Comparison of ENCODE assay signal across 36 cellular contexts in genomic region chr13:102359264-102359663, GRCh38. TPM values are rescaled to one million over a fixed set of nuclear protein-coding genes. Genes with fewer than 3 reads are reported as not detected.
DNase-seq lines count a peak whose midpoint lies in the region; ATAC-seq, FAIRE-seq and TF ChIP-seq lines count a peak whose summit lies in the region.
"Had no signal": no experiment of that assay in that cellular context is flagged by ENCODE, and none has a peak within 500 bp of the region (broad histone marks: within the 10 kb centered on the region; RNA-seq: fewer than 3 reads in every experiment).

No MANE protein-coding gene starts in this region.

- H3K79me2 ChIP-seq in HepG2 (ENCODE audit: insufficient read depth, low read length): no peaks in the 10 kb centered on the region

- no peak overlapping the region for H2BK5ac ChIP-seq in IMR-90 (ENCODE audit: low read depth, low read length, poor library complexity, severe bottlenecking)

- no peak overlapping the region for H3K9ac ChIP-seq in HepG2 (ENCODE audit: insufficient read depth, low read depth, low read length)
- no peak overlapping the region for H3K9ac ChIP-seq in IMR-90 (ENCODE audit: low read depth, low read length)
- H3K9ac ChIP-seq in endodermal cell (ENCODE audit: extremely low read depth, low read length, poor library complexity, severe bottlenecking): no peak overlapping the region
- H3K9ac ChIP-seq: BLaER1; BLaER1 treated with 17β-estradiol and CSF1 and Interleukin-3, amounts not matched to agents 10 nM and 100 nM had no signal

- H3K4me2 ChIP-seq in HepG2 (ENCODE audit: low read depth, low read length) (no peak overlapping the region), A549 (no peak overlapping the region), IMR-90 (ENCODE audit: low read depth, low read length) (no peak overlapping the region)
- H3K4me2 ChIP-seq: BLaER1; BLaER1 treated with 17β-estradiol and CSF1 and Interleukin-3, amounts not matched to agents 10 nM and 100 nM had no signal

- ATAC-seq in HepG2 (no peak), right lobe of liver (no peak), A549 (no peak), IMR-90 (ENCODE audit: low read depth) (no peak), T-helper 17 cell (no peak)
- ATAC-seq: CD8-positive, alpha-beta T cell had no signal

- H2AK5ac ChIP-seq in IMR-90 (ENCODE audit: low read depth, low read length): no peak overlapping the region

- H3K9me3 ChIP-seq in HepG2 (ENCODE audit: low read length) (no peaks in the 10 kb centered on the region), right lobe of liver (no peaks in the 10 kb centered on the region), A549 (no peaks in the 10 kb centered on the region), IMR-90 (ENCODE audit: control insufficient read depth, insufficient read depth, low read length) (no peaks in the 10 kb centered on the region), T-helper 17 cell (ENCODE audit: control insufficient read depth, low read length, poor library complexity, severe bottlenecking) (no peaks in the 10 kb centered on the region), endodermal cell (ENCODE audit: control insufficient read depth, low read length) (no peaks in the 10 kb centered on the region)
- H3K9me3 ChIP-seq: BE2C; BLaER1; BLaER1 treated with 17β-estradiol and CSF1 and Interleukin-3, amounts not matched to agents 10 nM and 100 nM; Caco-2 had no signal

- no peaks in the 10 kb centered on the region for H3K9me1 ChIP-seq in IMR-90 (ENCODE audit: insufficient read depth, low read length)

- H2AK9ac ChIP-seq in IMR-90 (replicated peaks; ENCODE audit: low read depth, low read length, poor library complexity): no peak overlapping the region

- H3K27ac Mint-ChIP-seq in T-helper 17 cell (peak overlapping the region; percentile 8), endodermal cell (no peak overlapping the region)
- H3K27ac Mint-ChIP-seq: B cell; CD14-positive monocyte; CD4-positive, alpha-beta memory T cell; CD4-positive, alpha-beta T cell; CD4-positive, CD25-positive, alpha-beta regulatory T cell; CD8-positive, alpha-beta memory T cell; CD8-positive, alpha-beta T cell had no signal

- no peak overlapping the region for H3K4ac ChIP-seq in IMR-90 (ENCODE audit: low read depth, low read length)

- TF ChIP-seq POLR2A in HepG2 (IDR thresholded peaks at IDR 0.05; ENCODE audit: insufficient read depth in 1 of 2, low read depth in 2 of 2, low read length in 2 of 2): no peak
- no peak for TF ChIP-seq POLR2A in right lobe of liver (IDR thresholded peaks at IDR 0.05)
- no peak for TF ChIP-seq POLR2A in A549 (IDR thresholded peaks at IDR 0.05; ENCODE audit: low read length)
- TF ChIP-seq POLR2A in IMR-90 (IDR thresholded peaks at IDR 0.05; ENCODE audit: low read depth, low read length): no peak

- no peak overlapping the region for H4K8ac ChIP-seq in IMR-90 (ENCODE audit: low read depth in 2 of 2, low read length in 2 of 2)

- H3K4me1 ChIP-seq in HepG2 (ENCODE audit: insufficient read depth, low read length) (no peaks in the 10 kb centered on the region), right lobe of liver (no peaks in the 10 kb centered on the region), A549 (no peaks in the 10 kb centered on the region), IMR-90 (ENCODE audit: control insufficient read depth, insufficient read depth, low read length) (no peaks in the 10 kb centered on the region), endodermal cell (ENCODE audit: control insufficient read depth, insufficient read depth, low read length) (peaks cover 8% of the 10 kb centered on the region)
- H3K4me1 ChIP-seq: BLaER1; BLaER1 treated with 17β-estradiol and CSF1 and Interleukin-3, amounts not matched to agents 10 nM and 100 nM; Caco-2 had no signal

- intact Hi-C loops in HepG2 (cut with micrococcal nuclease; ENCODE audit: unreplicated experiment) (no loop called here), right lobe of liver (cut with DNase I) (no loop called here), IMR-90 (cut with micrococcal nuclease) (no loop called here)

- H3K36me3 ChIP-seq in HepG2 (replicated peaks in 1 of 2; ENCODE audit: control insufficient read depth in 1 of 2, insufficient read depth in 2 of 2, low read length in 2 of 2): no peaks in the 10 kb centered on the region
- H3K36me3 ChIP-seq in right lobe of liver: no peaks in the 10 kb centered on the region
- H3K36me3 ChIP-seq in IMR-90 (ENCODE audit: control insufficient read depth, insufficient read depth, low read length): no peaks in the 10 kb centered on the region
- H3K36me3 ChIP-seq in endodermal cell (ENCODE audit: control insufficient read depth, insufficient read depth, low read length): no peaks in the 10 kb centered on the region
- H3K36me3 ChIP-seq: BE2C; BLaER1; BLaER1 treated with 17β-estradiol and CSF1 and Interleukin-3, amounts not matched to agents 10 nM and 100 nM had no signal

- no peaks in the 10 kb centered on the region for H4K20me1 ChIP-seq in HepG2 (ENCODE audit: insufficient read depth, low read length)
- no peaks in the 10 kb centered on the region for H4K20me1 ChIP-seq in IMR-90 (ENCODE audit: insufficient read depth, low read length)
- H4K20me1 ChIP-seq: BLaER1; BLaER1 treated with 17β-estradiol and CSF1 and Interleukin-3, amounts not matched to agents 10 nM and 100 nM had no signal

- TF ChIP-seq CTCF in HepG2 (CRISPR knock-in tag; IDR thresholded peaks at IDR 0.05) (no peak), right lobe of liver (IDR thresholded peaks at IDR 0.05) (no peak), A549 (IDR thresholded peaks at IDR 0.05) (no peak), IMR-90 (conservative IDR thresholded peaks at IDR 0.05; ENCODE audit: low read depth, low read length) (no peak), endodermal cell (conservative IDR thresholded peaks at IDR 0.05) (no peak)

- H3K23ac ChIP-seq in IMR-90 (ENCODE audit: low read depth, low read length): no peak overlapping the region

- H3K79me1 ChIP-seq in IMR-90 (ENCODE audit: low read depth in 1 of 2, low read length in 2 of 2): no peaks in the 10 kb centered on the region

- POLR2A ChIA-PET in HepG2 (lab: Yijun Ruan, JAX) (no interaction called here), A549 (lab: Yijun Ruan, JAX) (no interaction called here), IMR-90 (lab: Charles Lee; ENCODE audit: unreplicated experiment) (no interaction called here)

- 31% methylated on average over 2 of the region's 2 CpGs for WGBS in HepG2 (ENCODE audit: low lambda C conversion rate)
- WGBS in right lobe of liver (ENCODE audit: insufficient coverage, low coverage, low lambda C conversion rate, missing lambda C conversion rate): 89% methylated on average over 2 of the region's 2 CpGs
- 62% methylated on average over 2 of the region's 2 CpGs for WGBS in A549 (ENCODE audit: missing lambda C conversion rate)
- no CpG with 5 or more reads among the region's 2 CpGs for WGBS in IMR-90 (ENCODE audit: extremely low coverage in 2 of 2, insufficient read length in 1 of 2), 2 experiments
- 96% methylated on average over 2 of the region's 2 CpGs; no CpG with 5 or more reads in 1 of the 2 experiments for WGBS in endodermal cell (ENCODE audit: insufficient coverage in 1 of 2, insufficient read length in 1 of 2), 2 experiments

- no peaks in the 10 kb centered on the region for H3K9me3 Mint-ChIP-seq in endodermal cell
- H3K9me3 Mint-ChIP-seq: CD14-positive monocyte; CD4-positive, alpha-beta memory T cell; CD4-positive, alpha-beta T cell; CD4-positive, CD25-positive, alpha-beta regulatory T cell; CD8-positive, alpha-beta T cell had no signal

- H3K36me3 Mint-ChIP-seq in T-helper 17 cell (ENCODE audit: low read depth): no peaks in the 10 kb centered on the region
- H3K36me3 Mint-ChIP-seq in endodermal cell (ENCODE audit: low read depth): no peaks in the 10 kb centered on the region
- H3K36me3 Mint-ChIP-seq: CD14-positive monocyte; CD4-positive, alpha-beta memory T cell; CD4-positive, CD25-positive, alpha-beta regulatory T cell; CD8-positive, alpha-beta memory T cell; CD8-positive, alpha-beta T cell had no signal

- H3K18ac ChIP-seq in IMR-90 (ENCODE audit: low read depth, low read length): no peak overlapping the region

- in situ Hi-C loops in HepG2 (cut with HindIII; ENCODE audit: extremely low pct_ligation_motif_present, low pct_unique_long_range_greater_than_20kb) (no loop called here), IMR-90 (cut with MboI; ENCODE audit: low sequenced_read_pairs) (no loop called here)

- no peak overlapping the region for H4K91ac ChIP-seq in IMR-90 (ENCODE audit: insufficient read depth, low read depth, low read length)

- TF ChIP-seq RAD21 in HepG2 (CRISPR knock-in tag; IDR thresholded peaks at IDR 0.05) (no peak), A549 (conservative IDR thresholded peaks at IDR 0.05 in 1 of 2, IDR thresholded peaks at IDR 0.05 in 1 of 2) (no peak), IMR-90 (IDR thresholded peaks at IDR 0.05; ENCODE audit: low read length) (no peak)

- H3K27me3 ChIP-seq in HepG2 (ENCODE audit: control insufficient read depth in 1 of 2, insufficient read depth in 2 of 2, low read length in 2 of 2) (no peaks in the 10 kb centered on the region), right lobe of liver (no peaks in the 10 kb centered on the region), IMR-90 (ENCODE audit: control insufficient read depth, insufficient read depth, low read length) (no peaks in the 10 kb centered on the region), endodermal cell (ENCODE audit: control insufficient read depth, insufficient read depth, low read length, poor library complexity, severe bottlenecking) (no peaks in the 10 kb centered on the region)
- H3K27me3 ChIP-seq: BE2C; BLaER1; BLaER1 treated with 17β-estradiol and CSF1 and Interleukin-3, amounts not matched to agents 10 nM and 100 nM had no signal

- H3K4me1 Mint-ChIP-seq in T-helper 17 cell (no peaks in the 10 kb centered on the region), endodermal cell (peaks cover 13% of the 10 kb centered on the region)
- H3K4me1 Mint-ChIP-seq: B cell; CD14-positive monocyte; CD4-positive, alpha-beta memory T cell; CD4-positive, CD25-positive, alpha-beta regulatory T cell; CD8-positive, alpha-beta memory T cell had no signal

- H2BK15ac ChIP-seq in IMR-90 (ENCODE audit: low read depth, low read length): no peak overlapping the region

- H3K4me3 ChIP-seq in HepG2 (replicated peaks in 1 of 3; ENCODE audit: insufficient read depth in 1 of 3, low read depth in 2 of 3, low read length in 3 of 3) (no peak overlapping the region), right lobe of liver (no peak overlapping the region), A549 (no peak overlapping the region), IMR-90 (ENCODE audit: insufficient read depth, low read depth, low read length) (no peak overlapping the region), endodermal cell (ENCODE audit: low read length) (no peak overlapping the region)
- H3K4me3 ChIP-seq: BLaER1; BLaER1 treated with 17β-estradiol and CSF1 and Interleukin-3, amounts not matched to agents 10 nM and 100 nM had no signal

- no peak overlapping the region for H2BK20ac ChIP-seq in IMR-90 (ENCODE audit: low read depth, low read length)

- no peak overlapping the region for H3K56ac ChIP-seq in IMR-90 (ENCODE audit: extremely low read depth, insufficient read depth, low read length)

- no peak overlapping the region for H2BK120ac ChIP-seq in IMR-90 (ENCODE audit: low read depth, low read length)

- H3K27me3 Mint-ChIP-seq in T-helper 17 cell (peaks cover 50% of the 10 kb centered on the region), endodermal cell (ENCODE audit: insufficient read depth) (no peaks in the 10 kb centered on the region)
- H3K27me3 Mint-ChIP-seq: CD4-positive, CD25-positive, alpha-beta regulatory T cell had no signal

- FAIRE-seq in HepG2 (lab: Jason Lieb, UNC) (no peak), A549 (lab: Jason Lieb, UNC) (no peak)
- FAIRE-seq: A204.1, D721Med had no signal

- H4K5ac ChIP-seq in IMR-90 (ENCODE audit: low read depth, low read length): no peak overlapping the region

- DNase-seq in HepG2 (ENCODE audit: low spot score) (no peak), right lobe of liver (no peak), A549 (ENCODE audit: low read depth in 1 of 2, low spot score in 1 of 2) (no peak), IMR-90 (no peak), T-helper 17 cell (no peak), NCI-H2196 treated with DMSO at 0.1 percent for 48 hours (lab: John Stamatoyannopoulos, UW; ENCODE audit: unreplicated experiment) (no peak), HCEC 1CT (no peak), endodermal cell (no peak)
- DNase-seq: 8988T; ACHN; AML-193; BE2C; C1 segment of cervical spinal cord; Caco-2; Calu3; CD4-positive, alpha-beta memory T cell; CD4-positive, alpha-beta T cell; CD4-positive, CD25-positive, alpha-beta regulatory T cell; CD8-positive, alpha-beta memory T cell; CD8-positive, alpha-beta T cell; COR-L47; DMS 273 treated with DMSO at 0.1 percent for 48 hours; DMS153; DMS53; DMS79; DMS79 treated with DMSO at 0.1 percent for 48 hours; DND-41; EL had no signal

- H3K14ac ChIP-seq in IMR-90 (replicated peaks; ENCODE audit: low read depth, low read length): no peak overlapping the region

- no peak overlapping the region for H2AFZ ChIP-seq in HepG2 (ENCODE audit: low read length)
- H2AFZ ChIP-seq in IMR-90 (replicated peaks; ENCODE audit: low read length, poor library complexity): no peak overlapping the region

- CTCF ChIA-PET in HepG2 (lab: Yijun Ruan, JAX; ENCODE audit: low intra/inter-chr PET ratio, low total read pairs) (no interaction called here), A549 (lab: Yijun Ruan, JAX) (no interaction called here), IMR-90 (lab: Yijun Ruan, JAX) (no interaction called here)

- dilution Hi-C loops in IMR-90 (cut with HindIII; ENCODE audit: low sequenced_read_pairs, unreplicated experiment): no loop called here

- no TSS peak for BruUV-seq in HepG2 (replicated peaks; lab: Mats Ljungman, UMichigan)
- BruUV-seq in IMR-90 (replicated peaks; lab: Mats Ljungman, UMichigan): no TSS peak

- TF ChIP-seq EP300 in HepG2 (IDR thresholded peaks at IDR 0.05; ENCODE audit: low read depth in 2 of 2, low read length in 2 of 2) (no peak), HepG2 (CRISPR knock-in tag; IDR thresholded peaks at IDR 0.05; ENCODE audit: borderline replicate concordance) (no peak), A549 (IDR thresholded peaks at IDR 0.05) (no peak)

- H3K27ac ChIP-seq in HepG2 (ENCODE audit: extremely low read length, insufficient read depth, low read length) (no peak overlapping the region), right lobe of liver (no peak overlapping the region), A549 (no peak overlapping the region), IMR-90 (ENCODE audit: insufficient read depth, low read length) (no peak overlapping the region), endodermal cell (ENCODE audit: low read depth, low read length) (no peak overlapping the region)
- H3K27ac ChIP-seq: 22Rv1; BLaER1; BLaER1 treated with 17β-estradiol and CSF1 and Interleukin-3, amounts not matched to agents 10 nM and 100 nM; C4-2B had no signal

- H3K4me3 Mint-ChIP-seq in T-helper 17 cell (no peak overlapping the region), endodermal cell (no peak overlapping the region)
- H3K4me3 Mint-ChIP-seq: B cell; CD14-positive monocyte; CD4-positive, alpha-beta memory T cell; CD4-positive, alpha-beta T cell; CD4-positive, CD25-positive, alpha-beta regulatory T cell; CD8-positive, alpha-beta memory T cell; CD8-positive, alpha-beta T cell had no signal

RNA-seq across cellular contexts. Expression of gene FGF14, which starts 42.6 kb away (rescaled TPM):
- total RNA-seq in HepG2 (2016; rRNA removed; fragmentation: Illumina TruSeq; extraction: Trizol) (not detected in 2 replicates), right lobe of liver (1 to 10 TPM in 4 of 6 experiments, under 1 TPM in 2; 0.42 to 6.3 (median 1.2) TPM), IMR-90 (2012; rRNA removed) (under 0.01 TPM in 2 replicates), T-helper 17 cell (not detected), endodermal cell (under 1 TPM; 0.15 to 0.26 TPM)
- total RNA-seq in HepG2 (2016; cell fraction: cytosol; rRNA removed; fragmentation: Illumina TruSeq; extraction: Trizol; ENCODE audit: low read depth): not detected in 2 replicates
- total RNA-seq in HepG2 (2016; cell fraction: insoluble cytoplasmic fraction; rRNA removed; fragmentation: Illumina TruSeq; extraction: Trizol): not detected in 2 replicates
- not detected in 2 replicates for total RNA-seq in HepG2 (2016; cell fraction: membrane; rRNA removed; fragmentation: Illumina TruSeq; extraction: Trizol)
- not detected in 2 replicates for total RNA-seq in HepG2 (2016; cell fraction: nucleus; rRNA removed; fragmentation: Illumina TruSeq; extraction: Trizol)
- polyA plus RNA-seq in HepG2 (2011; rRNA removed) (not detected in 2 replicates), A549 (2011; rRNA removed) (not detected in 2 replicates), A549 (2017; fragmentation: RNase III; extraction: RNeasy Plus Mini Kit Qiagen cat#74134 plus additional on column Dnase treatment) (not detected in 3 replicates), IMR-90 (2012; rRNA removed) (0.01 TPM in 1 of 2 replicates, not detected in the other)
- not detected in 2 replicates for polyA plus RNA-seq in HepG2 (2011; cell fraction: cytosol; rRNA removed)
- polyA plus RNA-seq in HepG2 (2011; cell fraction: nucleus; rRNA removed): not detected in 2 replicates
- polyA plus RNA-seq in HepG2 (2012): not detected in 2 replicates
- not detected in 2 replicates for polyA plus RNA-seq in HepG2 (2016; cell fraction: cytosol; fragmentation: Illumina TruSeq; extraction: Trizol; ENCODE audit: low read depth)
- polyA plus RNA-seq in HepG2 (2016; cell fraction: insoluble cytoplasmic fraction; fragmentation: Illumina TruSeq; extraction: Trizol; ENCODE audit: low read depth): not detected in 2 replicates
- not detected in 2 replicates for polyA plus RNA-seq in HepG2 (2016; cell fraction: membrane; fragmentation: Illumina TruSeq; extraction: Trizol; ENCODE audit: low read depth)
- not detected in 2 replicates for polyA plus RNA-seq in HepG2 (2016; cell fraction: nucleus; fragmentation: Illumina TruSeq; extraction: Trizol; ENCODE audit: insufficient read depth, low read depth)
- not detected in 2 replicates for polyA minus RNA-seq in HepG2 (2011; rRNA and poly(A)+ RNA removed; ENCODE audit: low replicate concordance)
- polyA minus RNA-seq in HepG2 (2011; cell fraction: cytosol; rRNA and poly(A)+ RNA removed): not detected in 2 replicates
- polyA minus RNA-seq in HepG2 (2011; cell fraction: nucleus; rRNA and poly(A)+ RNA removed): not detected in 2 replicates
- not detected in 2 replicates for polyA plus RNA-seq in A549 (2012; cell fraction: cytosol; rRNA removed)
- not detected in 2 replicates for polyA plus RNA-seq in A549 (2012; cell fraction: nucleus; rRNA removed)
- under 0.01 TPM in 1 of 2 replicates, not detected in the other for polyA minus RNA-seq in A549 (2011; rRNA and poly(A)+ RNA removed)
- not detected in 2 replicates for polyA plus RNA-seq in IMR-90 (2012; cell fraction: cytosol; rRNA removed)
- 0.01 TPM in 1 of 2 replicates, not detected in the other for polyA plus RNA-seq in IMR-90 (2012; cell fraction: nucleus; rRNA removed; ENCODE audit: low replicate concordance)
- 1.4 TPM for polyA plus RNA-seq in endodermal cell (2013, experiment 1 of 2)
- polyA plus RNA-seq in endodermal cell (2013, experiment 2 of 2): 0.83 TPM
- total RNA-seq: B cell; Caco-2; CD4-positive, alpha-beta T cell; CD4-positive, CD25-positive, alpha-beta regulatory T cell; CD8-positive, alpha-beta memory T cell; CD8-positive, alpha-beta T cell had no signal
- polyA plus RNA-seq: CD14-positive monocyte; CD8-positive, alpha-beta memory T cell had no signal

Comparison
In these comparisons a context has a peak if more than half of its experiments do, and no peak if none do; other contexts are left out.
1. Of the 38 proteins assayed by ChIP-seq in both HepG2 and A549: peak only in HepG2: none; only in A549: none; in both: MAFK; in neither: 37.